1 cellular context compared by ENCODE assay signal in genomic region chr9:127918201-127919107, GRCh38.
TF ChIP-seq lines count a peak whose summit lies in the region.

No MANE protein-coding gene starts in this region.

TF ChIP-seq in WTC11, 78 proteins besides CTCF, POLR2A, EP300 and RAD21 (continued from another document):
- TF ChIP-seq, protein P1, sequence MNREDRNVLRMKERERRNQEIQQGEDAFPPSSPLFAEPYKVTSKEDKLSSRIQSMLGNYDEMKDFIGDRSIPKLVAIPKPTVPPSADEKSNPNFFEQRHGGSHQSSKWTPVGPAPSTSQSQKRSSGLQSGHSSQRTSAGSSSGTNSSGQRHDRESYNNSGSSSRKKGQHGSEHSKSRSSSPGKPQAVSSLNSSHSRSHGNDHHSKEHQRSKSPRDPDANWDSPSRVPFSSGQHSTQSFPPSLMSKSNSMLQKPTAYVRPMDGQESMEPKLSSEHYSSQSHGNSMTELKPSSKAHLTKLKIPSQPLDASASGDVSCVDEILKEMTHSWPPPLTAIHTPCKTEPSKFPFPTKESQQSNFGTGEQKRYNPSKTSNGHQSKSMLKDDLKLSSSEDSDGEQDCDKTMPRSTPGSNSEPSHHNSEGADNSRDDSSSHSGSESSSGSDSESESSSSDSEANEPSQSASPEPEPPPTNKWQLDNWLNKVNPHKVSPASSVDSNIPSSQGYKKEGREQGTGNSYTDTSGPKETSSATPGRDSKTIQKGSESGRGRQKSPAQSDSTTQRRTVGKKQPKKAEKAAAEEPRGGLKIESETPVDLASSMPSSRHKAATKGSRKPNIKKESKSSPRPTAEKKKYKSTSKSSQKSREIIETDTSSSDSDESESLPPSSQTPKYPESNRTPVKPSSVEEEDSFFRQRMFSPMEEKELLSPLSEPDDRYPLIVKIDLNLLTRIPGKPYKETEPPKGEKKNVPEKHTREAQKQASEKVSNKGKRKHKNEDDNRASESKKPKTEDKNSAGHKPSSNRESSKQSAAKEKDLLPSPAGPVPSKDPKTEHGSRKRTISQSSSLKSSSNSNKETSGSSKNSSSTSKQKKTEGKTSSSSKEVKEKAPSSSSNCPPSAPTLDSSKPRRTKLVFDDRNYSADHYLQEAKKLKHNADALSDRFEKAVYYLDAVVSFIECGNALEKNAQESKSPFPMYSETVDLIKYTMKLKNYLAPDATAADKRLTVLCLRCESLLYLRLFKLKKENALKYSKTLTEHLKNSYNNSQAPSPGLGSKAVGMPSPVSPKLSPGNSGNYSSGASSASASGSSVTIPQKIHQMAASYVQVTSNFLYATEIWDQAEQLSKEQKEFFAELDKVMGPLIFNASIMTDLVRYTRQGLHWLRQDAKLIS (CRISPR knock-in tag; IDR thresholded peaks at IDR 0.05; ENCODE audit: borderline replicate concordance): no peak
- TF ChIP-seq ARID4B (CRISPR knock-in tag; IDR thresholded peaks at IDR 0.05; ENCODE audit: borderline replicate concordance) (no peak), ZNF263 (CRISPR knock-in tag; IDR thresholded peaks at IDR 0.05; ENCODE audit: low read depth) (no peak), PREB (CRISPR knock-in tag; IDR thresholded peaks at IDR 0.05; ENCODE audit: borderline replicate concordance) (no peak), NFYB (CRISPR knock-in tag; conservative IDR thresholded peaks at IDR 0.05; ENCODE audit: low read depth) (no peak), GABPB1 (CRISPR knock-in tag; IDR thresholded peaks at IDR 0.05) (no peak), EMX1 (CRISPR knock-in tag; IDR thresholded peaks at IDR 0.05) (no peak), CBFB (CRISPR knock-in tag; IDR thresholded peaks at IDR 0.05; ENCODE audit: low read depth) (no peak)
- TF ChIP-seq, protein P2, sequence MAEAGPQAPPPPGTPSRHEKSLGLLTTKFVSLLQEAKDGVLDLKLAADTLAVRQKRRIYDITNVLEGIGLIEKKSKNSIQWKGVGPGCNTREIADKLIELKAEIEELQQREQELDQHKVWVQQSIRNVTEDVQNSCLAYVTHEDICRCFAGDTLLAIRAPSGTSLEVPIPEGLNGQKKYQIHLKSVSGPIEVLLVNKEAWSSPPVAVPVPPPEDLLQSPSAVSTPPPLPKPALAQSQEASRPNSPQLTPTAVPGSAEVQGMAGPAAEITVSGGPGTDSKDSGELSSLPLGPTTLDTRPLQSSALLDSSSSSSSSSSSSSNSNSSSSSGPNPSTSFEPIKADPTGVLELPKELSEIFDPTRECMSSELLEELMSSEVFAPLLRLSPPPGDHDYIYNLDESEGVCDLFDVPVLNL (CRISPR knock-in tag; IDR thresholded peaks at IDR 0.05; ENCODE audit: borderline replicate concordance, low read depth): no peak
- TF ChIP-seq, protein P3, sequence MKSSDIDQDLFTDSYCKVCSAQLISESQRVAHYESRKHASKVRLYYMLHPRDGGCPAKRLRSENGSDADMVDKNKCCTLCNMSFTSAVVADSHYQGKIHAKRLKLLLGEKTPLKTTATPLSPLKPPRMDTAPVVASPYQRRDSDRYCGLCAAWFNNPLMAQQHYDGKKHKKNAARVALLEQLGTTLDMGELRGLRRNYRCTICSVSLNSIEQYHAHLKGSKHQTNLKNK (CRISPR knock-in tag; IDR thresholded peaks at IDR 0.05): no peak
